1 cellular context compared by ENCODE assay signal in the genomic region with DNA sequence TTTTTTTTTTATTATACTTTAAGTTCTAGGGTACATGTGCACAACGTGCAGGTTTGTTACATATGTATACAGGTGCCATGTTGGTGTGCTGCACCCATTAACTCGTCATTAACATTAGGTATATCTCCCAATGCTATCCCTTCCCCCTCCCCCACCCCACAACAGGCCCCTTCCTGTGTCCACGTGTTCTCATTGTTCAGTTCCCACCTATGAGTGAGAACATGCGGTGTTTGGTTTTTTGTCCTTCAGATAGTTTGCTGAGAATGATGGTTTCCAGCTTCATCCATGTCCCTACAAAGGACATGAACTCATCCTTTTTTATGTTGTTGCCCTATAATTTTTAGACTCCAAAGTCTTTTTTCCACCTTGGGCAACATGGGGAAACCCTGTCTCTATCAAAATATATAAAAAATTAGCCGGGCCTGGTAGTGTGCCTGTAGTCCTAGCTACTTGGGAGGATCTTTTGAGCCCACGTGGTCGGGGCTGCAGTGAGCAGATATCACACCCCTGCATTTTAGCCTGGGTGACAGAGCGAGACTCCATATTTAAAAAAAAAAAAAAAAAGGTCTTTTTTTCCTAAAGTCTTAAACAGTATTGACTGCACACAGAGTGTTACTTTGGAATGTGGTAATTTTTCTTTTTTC.
TF ChIP-seq lines count a peak whose summit lies in the region.
"Not testable (repeated sequence)": the region's sequence is repeated elsewhere in the genome, so short reads cannot be mapped to it uniquely, and the experiment has no call there.

No MANE protein-coding gene starts in this region.

TF ChIP-seq in K562, 482 proteins besides CTCF, POLR2A, EP300 and RAD21 (continues in another document):
- TF ChIP-seq, protein P1, sequence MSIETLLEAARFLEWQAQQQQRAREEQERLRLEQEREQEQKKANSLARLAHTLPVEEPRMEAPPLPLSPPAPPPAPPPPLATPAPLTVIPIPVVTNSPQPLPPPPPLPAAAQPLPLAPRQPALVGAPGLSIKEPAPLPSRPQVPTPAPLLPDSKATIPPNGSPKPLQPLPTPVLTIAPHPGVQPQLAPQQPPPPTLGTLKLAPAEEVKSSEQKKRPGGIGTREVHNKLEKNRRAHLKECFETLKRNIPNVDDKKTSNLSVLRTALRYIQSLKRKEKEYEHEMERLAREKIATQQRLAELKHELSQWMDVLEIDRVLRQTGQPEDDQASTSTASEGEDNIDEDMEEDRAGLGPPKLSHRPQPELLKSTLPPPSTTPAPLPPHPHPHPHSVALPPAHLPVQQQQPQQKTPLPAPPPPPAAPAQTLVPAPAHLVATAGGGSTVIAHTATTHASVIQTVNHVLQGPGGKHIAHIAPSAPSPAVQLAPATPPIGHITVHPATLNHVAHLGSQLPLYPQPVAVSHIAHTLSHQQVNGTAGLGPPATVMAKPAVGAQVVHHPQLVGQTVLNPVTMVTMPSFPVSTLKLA (conservative IDR thresholded peaks at IDR 0.05) = peak; percentile 27 to 48; a peak in 3 of 4 replicates
- TF ChIP-seq RAD51 (IDR thresholded peaks at IDR 0.05; ENCODE audit: borderline replicate concordance, low read depth) (peak; percentile 49; the same call in 1 of the 2 replicates), CXXC5 (CRISPR knock-in tag; IDR thresholded peaks at IDR 0.05) (peak; percentile 50), MYC (IDR thresholded peaks at IDR 0.05; ENCODE audit: low read depth, low read length) (peak; percentile 45), DPF2 (IDR thresholded peaks at IDR 0.05) (0 out of 2 replicates have a peak, but pooled peaks have one; percentile 36), NFRKB (IDR thresholded peaks at IDR 0.05; ENCODE audit: low read depth) (peak; percentile 60), SMARCA5 (IDR thresholded peaks at IDR 0.05) (0 out of 2 replicates have a peak, but pooled peaks have one; percentile 24), PTRF (tag; IDR thresholded peaks at IDR 0.05) (peak; percentile 28; the same call in 1 of the 2 replicates), PTTG1 (tag; IDR thresholded peaks at IDR 0.05; ENCODE audit: low read depth) (peak; percentile 58; the same call in 1 of the 2 replicates), L3MBTL2 (IDR thresholded peaks at IDR 0.05) (peak; percentile 91), ZNF384 (IDR thresholded peaks at IDR 0.05; ENCODE audit: low read depth, low read length) (peak; percentile 77), ARID1B (IDR thresholded peaks at IDR 0.05) (0 out of 2 replicates have a peak, but pooled peaks have one; percentile 13), ZKSCAN8 (CRISPR knock-in tag; IDR thresholded peaks at IDR 0.05) (0 out of 2 replicates have a peak, but pooled peaks have one; percentile 8), NR4A1 (tag; IDR thresholded peaks at IDR 0.05) (0 out of 2 replicates have a peak, but pooled peaks have one; percentile 57)
- TF ChIP-seq, protein P2, sequence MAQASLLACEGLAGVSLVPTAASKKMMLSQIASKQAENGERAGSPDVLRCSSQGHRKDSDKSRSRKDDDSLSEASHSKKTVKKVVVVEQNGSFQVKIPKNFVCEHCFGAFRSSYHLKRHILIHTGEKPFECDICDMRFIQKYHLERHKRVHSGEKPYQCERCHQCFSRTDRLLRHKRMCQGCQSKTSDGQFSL (CRISPR knock-in tag; IDR thresholded peaks at IDR 0.05) = not testable (repeated sequence)
- TF ChIP-seq, protein P2 (tag; IDR thresholded peaks at IDR 0.05) = peak in 1 of 2 experiments; percentile 84; a peak in 2 of 4 replicates
- TF ChIP-seq, protein P3, sequence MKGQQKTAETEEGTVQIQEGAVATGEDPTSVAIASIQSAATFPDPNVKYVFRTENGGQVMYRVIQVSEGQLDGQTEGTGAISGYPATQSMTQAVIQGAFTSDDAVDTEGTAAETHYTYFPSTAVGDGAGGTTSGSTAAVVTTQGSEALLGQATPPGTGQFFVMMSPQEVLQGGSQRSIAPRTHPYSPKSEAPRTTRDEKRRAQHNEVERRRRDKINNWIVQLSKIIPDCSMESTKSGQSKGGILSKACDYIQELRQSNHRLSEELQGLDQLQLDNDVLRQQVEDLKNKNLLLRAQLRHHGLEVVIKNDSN (CRISPR knock-in tag; IDR thresholded peaks at IDR 0.05) = peak; percentile 18; the same call in 1 of the 2 replicates
- not testable (repeated sequence) for TF ChIP-seq MYC (CRISPR knock-in tag; IDR thresholded peaks at IDR 0.05; ENCODE audit: borderline replicate concordance, low read depth); NR4A1 (CRISPR knock-in tag; IDR thresholded peaks at IDR 0.05)
- TF ChIP-seq, protein P4, sequence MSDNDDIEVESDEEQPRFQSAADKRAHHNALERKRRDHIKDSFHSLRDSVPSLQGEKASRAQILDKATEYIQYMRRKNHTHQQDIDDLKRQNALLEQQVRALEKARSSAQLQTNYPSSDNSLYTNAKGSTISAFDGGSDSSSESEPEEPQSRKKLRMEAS (CRISPR knock-in tag; IDR thresholded peaks at IDR 0.05) = peak; percentile 56
- TF ChIP-seq, protein P5, sequence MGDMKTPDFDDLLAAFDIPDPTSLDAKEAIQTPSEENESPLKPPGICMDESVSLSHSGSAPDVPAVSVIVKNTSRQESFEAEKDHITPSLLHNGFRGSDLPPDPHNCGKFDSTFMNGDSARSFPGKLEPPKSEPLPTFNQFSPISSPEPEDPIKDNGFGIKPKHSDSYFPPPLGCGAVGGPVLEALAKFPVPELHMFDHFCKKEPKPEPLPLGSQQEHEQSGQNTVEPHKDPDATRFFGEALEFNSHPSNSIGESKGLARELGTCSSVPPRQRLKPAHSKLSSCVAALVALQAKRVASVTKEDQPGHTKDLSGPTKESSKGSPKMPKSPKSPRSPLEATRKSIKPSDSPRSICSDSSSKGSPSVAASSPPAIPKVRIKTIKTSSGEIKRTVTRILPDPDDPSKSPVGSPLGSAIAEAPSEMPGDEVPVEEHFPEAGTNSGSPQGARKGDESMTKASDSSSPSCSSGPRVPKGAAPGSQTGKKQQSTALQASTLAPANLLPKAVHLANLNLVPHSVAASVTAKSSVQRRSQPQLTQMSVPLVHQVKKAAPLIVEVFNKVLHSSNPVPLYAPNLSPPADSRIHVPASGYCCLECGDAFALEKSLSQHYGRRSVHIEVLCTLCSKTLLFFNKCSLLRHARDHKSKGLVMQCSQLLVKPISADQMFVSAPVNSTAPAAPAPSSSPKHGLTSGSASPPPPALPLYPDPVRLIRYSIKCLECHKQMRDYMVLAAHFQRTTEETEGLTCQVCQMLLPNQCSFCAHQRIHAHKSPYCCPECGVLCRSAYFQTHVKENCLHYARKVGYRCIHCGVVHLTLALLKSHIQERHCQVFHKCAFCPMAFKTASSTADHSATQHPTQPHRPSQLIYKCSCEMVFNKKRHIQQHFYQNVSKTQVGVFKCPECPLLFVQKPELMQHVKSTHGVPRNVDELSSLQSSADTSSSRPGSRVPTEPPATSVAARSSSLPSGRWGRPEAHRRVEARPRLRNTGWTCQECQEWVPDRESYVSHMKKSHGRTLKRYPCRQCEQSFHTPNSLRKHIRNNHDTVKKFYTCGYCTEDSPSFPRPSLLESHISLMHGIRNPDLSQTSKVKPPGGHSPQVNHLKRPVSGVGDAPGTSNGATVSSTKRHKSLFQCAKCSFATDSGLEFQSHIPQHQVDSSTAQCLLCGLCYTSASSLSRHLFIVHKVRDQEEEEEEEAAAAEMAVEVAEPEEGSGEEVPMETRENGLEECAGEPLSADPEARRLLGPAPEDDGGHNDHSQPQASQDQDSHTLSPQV (IDR thresholded peaks at IDR 0.05) = peak; percentile 93
- TF ChIP-seq, protein P6, sequence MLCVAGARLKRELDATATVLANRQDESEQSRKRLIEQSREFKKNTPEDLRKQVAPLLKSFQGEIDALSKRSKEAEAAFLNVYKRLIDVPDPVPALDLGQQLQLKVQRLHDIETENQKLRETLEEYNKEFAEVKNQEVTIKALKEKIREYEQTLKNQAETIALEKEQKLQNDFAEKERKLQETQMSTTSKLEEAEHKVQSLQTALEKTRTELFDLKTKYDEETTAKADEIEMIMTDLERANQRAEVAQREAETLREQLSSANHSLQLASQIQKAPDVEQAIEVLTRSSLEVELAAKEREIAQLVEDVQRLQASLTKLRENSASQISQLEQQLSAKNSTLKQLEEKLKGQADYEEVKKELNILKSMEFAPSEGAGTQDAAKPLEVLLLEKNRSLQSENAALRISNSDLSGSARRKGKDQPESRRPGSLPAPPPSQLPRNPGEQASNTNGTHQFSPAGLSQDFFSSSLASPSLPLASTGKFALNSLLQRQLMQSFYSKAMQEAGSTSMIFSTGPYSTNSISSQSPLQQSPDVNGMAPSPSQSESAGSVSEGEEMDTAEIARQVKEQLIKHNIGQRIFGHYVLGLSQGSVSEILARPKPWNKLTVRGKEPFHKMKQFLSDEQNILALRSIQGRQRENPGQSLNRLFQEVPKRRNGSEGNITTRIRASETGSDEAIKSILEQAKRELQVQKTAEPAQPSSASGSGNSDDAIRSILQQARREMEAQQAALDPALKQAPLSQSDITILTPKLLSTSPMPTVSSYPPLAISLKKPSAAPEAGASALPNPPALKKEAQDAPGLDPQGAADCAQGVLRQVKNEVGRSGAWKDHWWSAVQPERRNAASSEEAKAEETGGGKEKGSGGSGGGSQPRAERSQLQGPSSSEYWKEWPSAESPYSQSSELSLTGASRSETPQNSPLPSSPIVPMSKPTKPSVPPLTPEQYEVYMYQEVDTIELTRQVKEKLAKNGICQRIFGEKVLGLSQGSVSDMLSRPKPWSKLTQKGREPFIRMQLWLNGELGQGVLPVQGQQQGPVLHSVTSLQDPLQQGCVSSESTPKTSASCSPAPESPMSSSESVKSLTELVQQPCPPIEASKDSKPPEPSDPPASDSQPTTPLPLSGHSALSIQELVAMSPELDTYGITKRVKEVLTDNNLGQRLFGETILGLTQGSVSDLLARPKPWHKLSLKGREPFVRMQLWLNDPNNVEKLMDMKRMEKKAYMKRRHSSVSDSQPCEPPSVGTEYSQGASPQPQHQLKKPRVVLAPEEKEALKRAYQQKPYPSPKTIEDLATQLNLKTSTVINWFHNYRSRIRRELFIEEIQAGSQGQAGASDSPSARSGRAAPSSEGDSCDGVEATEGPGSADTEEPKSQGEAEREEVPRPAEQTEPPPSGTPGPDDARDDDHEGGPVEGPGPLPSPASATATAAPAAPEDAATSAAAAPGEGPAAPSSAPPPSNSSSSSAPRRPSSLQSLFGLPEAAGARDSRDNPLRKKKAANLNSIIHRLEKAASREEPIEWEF (CRISPR knock-in tag; IDR thresholded peaks at IDR 0.05) = peak; percentile 27; the same call in 1 of the 2 replicates
- TF ChIP-seq, protein P7, sequence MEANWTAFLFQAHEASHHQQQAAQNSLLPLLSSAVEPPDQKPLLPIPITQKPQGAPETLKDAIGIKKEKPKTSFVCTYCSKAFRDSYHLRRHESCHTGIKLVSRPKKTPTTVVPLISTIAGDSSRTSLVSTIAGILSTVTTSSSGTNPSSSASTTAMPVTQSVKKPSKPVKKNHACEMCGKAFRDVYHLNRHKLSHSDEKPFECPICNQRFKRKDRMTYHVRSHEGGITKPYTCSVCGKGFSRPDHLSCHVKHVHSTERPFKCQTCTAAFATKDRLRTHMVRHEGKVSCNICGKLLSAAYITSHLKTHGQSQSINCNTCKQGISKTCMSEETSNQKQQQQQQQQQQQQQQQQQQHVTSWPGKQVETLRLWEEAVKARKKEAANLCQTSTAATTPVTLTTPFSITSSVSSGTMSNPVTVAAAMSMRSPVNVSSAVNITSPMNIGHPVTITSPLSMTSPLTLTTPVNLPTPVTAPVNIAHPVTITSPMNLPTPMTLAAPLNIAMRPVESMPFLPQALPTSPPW (CRISPR knock-in tag; IDR thresholded peaks at IDR 0.05) = 0 out of 2 replicates have a peak, but pooled peaks have one; percentile 12
- TF ChIP-seq, protein P8, sequence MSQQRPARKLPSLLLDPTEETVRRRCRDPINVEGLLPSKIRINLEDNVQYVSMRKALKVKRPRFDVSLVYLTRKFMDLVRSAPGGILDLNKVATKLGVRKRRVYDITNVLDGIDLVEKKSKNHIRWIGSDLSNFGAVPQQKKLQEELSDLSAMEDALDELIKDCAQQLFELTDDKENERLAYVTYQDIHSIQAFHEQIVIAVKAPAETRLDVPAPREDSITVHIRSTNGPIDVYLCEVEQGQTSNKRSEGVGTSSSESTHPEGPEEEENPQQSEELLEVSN (IDR thresholded peaks at IDR 0.05; ENCODE audit: borderline replicate concordance in 1 of 2, extremely low read depth in 1 of 2, insufficient read depth in 1 of 2, insufficient read length in 1 of 2, low read depth in 1 of 2, low read length in 1 of 2, poor library complexity in 1 of 2, severe bottlenecking in 1 of 2) = peak in 1 of 2 experiments; percentile 79
